Comparison of ENCODE assay signal across 8 cellular contexts in genomic region chr19:39539519-39540332, GRCh38. TPM values are rescaled to one million over a fixed set of nuclear protein-coding genes. Genes with fewer than 3 reads are reported as not detected.
DNase-seq lines count a peak whose midpoint lies in the region; ATAC-seq and TF ChIP-seq lines count a peak whose summit lies in the region.

Gene EID2 (minus strand): TSS chr19:39540161. CDS start chr19:39540079, 82 bp downstream.

- H3K27ac ChIP-seq in DOHH2 (ENCODE audit: low read depth, low read length): no peak within 1 kb of the TSS
- peak within 1 kb of the TSS; percentile 76 for H3K27ac ChIP-seq in GM23248
- peak within 1 kb of the TSS; percentile 90 for H3K27ac ChIP-seq in fibroblast of lung (ENCODE audit: insufficient read depth, low read length)
- peak within 1 kb of the TSS; percentile 98 for H3K27ac ChIP-seq in naive thymus-derived CD4-positive, alpha-beta T cell (ENCODE audit: low read depth, low read length)

- DNase-seq in GM23248 (peak; percentile 98), LHCN-M2 (ENCODE audit: low read depth) (peak; percentile 90), RPMI7951 (ENCODE audit: low read depth) (peak; percentile 91), fibroblast of lung (ENCODE audit: low read depth in 2 of 2) (peak; percentile 89 to 95)
- peak; percentile 88 to 92 for DNase-seq in activated T-helper 1 cell treated with anti-CD3 and anti-CD28 coated beads, Interleukin-2, amount 50 U/mL, for 16 hours (ENCODE audit: low read depth in 1 of 2, low spot score in 1 of 2)
- DNase-seq in naive thymus-derived CD4-positive, alpha-beta T cell: peak; percentile 90 to 95 (median 91)
- peak; percentile 88 for DNase-seq in stimulated activated naive B cell treated with anti-CD40 and anti-IgM and Interleukin-4, amounts not matched to agents 10 μg/mL and 1 μg/mL and 100 μg/mL, for 72 hours

- peaks cover 0 to 5% (median 0%) of the 10 kb centered on the region in 11 donors for H3K9me3 Mint-ChIP-seq in naive thymus-derived CD4-positive, alpha-beta T cell
- H3K9me3 Mint-ChIP-seq in stimulated activated naive B cell treated with anti-CD40 and anti-IgM and Interleukin-4, amounts not matched to agents 10 μg/mL and 1 μg/mL and 100 μg/mL, for 72 hours: no peaks in the 10 kb centered on the region

- peak within 1 kb of the TSS; percentile 89 for H3K4me2 ChIP-seq in DOHH2 (ENCODE audit: low read length)
- H3K4me2 ChIP-seq in GM23248 (ENCODE audit: unreplicated experiment): peak within 1 kb of the TSS; percentile 95
- peak within 1 kb of the TSS; percentile 79 for H3K4me2 ChIP-seq in fibroblast of lung (ENCODE audit: extremely low read depth, insufficient read depth, low read length)

- TF ChIP-seq CTCF in DOHH2 (IDR thresholded peaks at IDR 0.05; ENCODE audit: low read depth, low read length, poor library complexity, severe bottlenecking): peak; percentile 71
- TF ChIP-seq CTCF in fibroblast of lung (conservative IDR thresholded peaks at IDR 0.05 in 1 of 2, IDR thresholded peaks at IDR 0.05 in 1 of 2; ENCODE audit: low read depth in 1 of 2, low read length in 2 of 2): peak; percentile 78 to 88

- H3K9me2 ChIP-seq in DOHH2 (replicated peaks; ENCODE audit: control insufficient read depth, low read length) (no peaks in the 10 kb centered on the region), GM23248 (ENCODE audit: insufficient read depth) (no peaks in the 10 kb centered on the region)

- WGBS in GM23248 (ENCODE audit: low coverage in 1 of 2, low lambda C conversion rate in 2 of 2, missing lambda C conversion rate in 2 of 2), 2 experiments: 0 to 2% methylated on average over 67 to 72 of the region's 84 CpGs

- H3K27me3 ChIP-seq in DOHH2 (ENCODE audit: control insufficient read depth, low read length) (peaks cover 20% of the 10 kb centered on the region), GM23248 (replicated peaks; ENCODE audit: insufficient read depth) (no peaks in the 10 kb centered on the region), fibroblast of lung (ENCODE audit: control insufficient read depth, insufficient read depth, low read length) (peaks cover 7% of the 10 kb centered on the region)
- no peaks in the 10 kb centered on the region for H3K27me3 ChIP-seq in naive thymus-derived CD4-positive, alpha-beta T cell (ENCODE audit: control insufficient read depth in 2 of 2, insufficient read depth in 2 of 2, low read length in 2 of 2)

- H3K27me3 Mint-ChIP-seq in naive thymus-derived CD4-positive, alpha-beta T cell: peaks cover 0 to 2% (median 0%) of the 10 kb centered on the region in 5 donors
- no peaks in the 10 kb centered on the region for H3K27me3 Mint-ChIP-seq in stimulated activated naive B cell treated with anti-CD40 and anti-IgM and Interleukin-4, amounts not matched to agents 10 μg/mL and 1 μg/mL and 100 μg/mL, for 72 hours

- H3K79me2 ChIP-seq in DOHH2 (ENCODE audit: control insufficient read depth, low read length) (peaks cover 26% of the 10 kb centered on the region), GM23248 (ENCODE audit: insufficient read depth) (peaks cover 24% of the 10 kb centered on the region), fibroblast of lung (ENCODE audit: control insufficient read depth, insufficient read depth, low read length) (peaks cover 13% of the 10 kb centered on the region)

- H3K4me1 ChIP-seq in DOHH2 (ENCODE audit: control insufficient read depth, low read length) (peaks cover 40% of the 10 kb centered on the region), GM23248 (ENCODE audit: insufficient read depth) (peaks cover 8% of the 10 kb centered on the region), fibroblast of lung (ENCODE audit: control insufficient read depth, extremely low read depth, insufficient read depth, low read length) (peaks cover 5% of the 10 kb centered on the region)
- peaks cover 16 to 21% of the 10 kb centered on the region in 2 donors for H3K4me1 ChIP-seq in naive thymus-derived CD4-positive, alpha-beta T cell (ENCODE audit: control insufficient read depth in 2 of 2, insufficient read depth in 2 of 2, low read length in 2 of 2)

- intact Hi-C loops in naive thymus-derived CD4-positive, alpha-beta T cell (cut with micrococcal nuclease): loop anchor here (1.0 to 2.0 kb wide), 8 partner anchors 7 to 1071 kb away; partner anchors contain the start of genes DLL3 (in 1 of the 2), EID2B (in 1 of the 2) and SUPT5H (in 1 of the 2)

- CTCF ChIA-PET in naive thymus-derived CD4-positive, alpha-beta T cell (lab: Charles Lee): interaction anchor here (0.6 to 1.5 kb wide), 5 partner anchors 26 to 417 kb away, joined by 3 to 6 read pairs (median 4); partner anchors contain the start of gene RPS16

- no peaks in the 10 kb centered on the region for H4K20me1 ChIP-seq in DOHH2 (ENCODE audit: control insufficient read depth, insufficient read depth, low read depth, low read length)
- no peaks in the 10 kb centered on the region for H4K20me1 ChIP-seq in GM23248 (ENCODE audit: insufficient read depth)
- no peaks in the 10 kb centered on the region for H4K20me1 ChIP-seq in fibroblast of lung (ENCODE audit: control insufficient read depth, extremely low read depth, insufficient read depth, low read length)

- H3K9me3 ChIP-seq in DOHH2 (ENCODE audit: control insufficient read depth, insufficient read depth, low read length) (no peaks in the 10 kb centered on the region), GM23248 (ENCODE audit: low read depth) (no peaks in the 10 kb centered on the region), fibroblast of lung (ENCODE audit: control insufficient read depth, insufficient read depth, low read depth, low read length) (no peaks in the 10 kb centered on the region)
- no peaks in the 10 kb centered on the region for H3K9me3 ChIP-seq in naive thymus-derived CD4-positive, alpha-beta T cell (ENCODE audit: control insufficient read depth in 2 of 3, low read length in 3 of 3)

- H3K4me1 Mint-ChIP-seq in naive thymus-derived CD4-positive, alpha-beta T cell: peaks cover 45 to 85% (median 68%) of the 10 kb centered on the region in 7 donors
- H3K4me1 Mint-ChIP-seq in stimulated activated naive B cell treated with anti-CD40 and anti-IgM and Interleukin-4, amounts not matched to agents 10 μg/mL and 1 μg/mL and 100 μg/mL, for 72 hours: peaks cover 25 to 53% of the 10 kb centered on the region in 2 donors

- ATAC-seq in naive thymus-derived CD4-positive, alpha-beta T cell: peak; percentile 96
- peak; percentile 87 to 92 for ATAC-seq in stimulated activated naive B cell treated with anti-CD40 and anti-IgM and Interleukin-4, amounts not matched to agents 10 μg/mL and 1 μg/mL and 100 μg/mL, for 72 hours (replicated peaks)

- in situ Hi-C loops in GM23248 (cut with MboI): no loop called here

- peak within 1 kb of the TSS; percentile 94 to 99 (median 98) for H3K27ac Mint-ChIP-seq in naive thymus-derived CD4-positive, alpha-beta T cell
- H3K27ac Mint-ChIP-seq in stimulated activated naive B cell treated with anti-CD40 and anti-IgM and Interleukin-4, amounts not matched to agents 10 μg/mL and 1 μg/mL and 100 μg/mL, for 72 hours: peak within 1 kb of the TSS; percentile 97

- H2AFZ ChIP-seq in GM23248 (peak within 1 kb of the TSS; percentile 87), fibroblast of lung (ENCODE audit: low read length) (peak within 1 kb of the TSS; percentile 95)

- H3K9ac ChIP-seq in GM23248: peak within 1 kb of the TSS; percentile 84
- peak within 1 kb of the TSS; percentile 95 for H3K9ac ChIP-seq in fibroblast of lung (ENCODE audit: insufficient read depth, low read length)

- H3K4me3 ChIP-seq in DOHH2 (ENCODE audit: low read length) (peak within 1 kb of the TSS; percentile 88), GM23248 (peak within 1 kb of the TSS; percentile 89), fibroblast of lung (replicated peaks in 1 of 4; ENCODE audit: control extremely low read depth in 1 of 4, insufficient read depth in 1 of 4, low read depth in 3 of 4, low read length in 4 of 4) (peak within 1 kb of the TSS; percentile 84 to 95 (median 89))
- peak within 1 kb of the TSS; percentile 94 for H3K4me3 ChIP-seq in naive thymus-derived CD4-positive, alpha-beta T cell (ENCODE audit: low read length)

- POLR2A ChIA-PET in naive thymus-derived CD4-positive, alpha-beta T cell (lab: Charles Lee): interaction anchor here (0.5 to 2.0 kb wide), 6 partner anchors 95 to 888 kb away, joined by 3 to 10 read pairs (median 4); partner anchors contain the start of genes RPS16 and SUPT5H

- H3K36me3 ChIP-seq in DOHH2 (ENCODE audit: control insufficient read depth, low read length): no peaks in the 10 kb centered on the region
- H3K36me3 ChIP-seq in GM23248 (ENCODE audit: low read depth): no peaks in the 10 kb centered on the region
- no peaks in the 10 kb centered on the region for H3K36me3 ChIP-seq in fibroblast of lung (ENCODE audit: control insufficient read depth, insufficient read depth, low read length)
- H3K36me3 ChIP-seq in naive thymus-derived CD4-positive, alpha-beta T cell (ENCODE audit: control insufficient read depth in 2 of 3, insufficient read depth in 3 of 3, low read length in 3 of 3): no peaks in the 10 kb centered on the region

- peaks cover 0 to 8% (median 4%) of the 10 kb centered on the region in 5 donors for H3K36me3 Mint-ChIP-seq in naive thymus-derived CD4-positive, alpha-beta T cell
- peaks cover 0 to 13% of the 10 kb centered on the region in 2 donors for H3K36me3 Mint-ChIP-seq in stimulated activated naive B cell treated with anti-CD40 and anti-IgM and Interleukin-4, amounts not matched to agents 10 μg/mL and 1 μg/mL and 100 μg/mL, for 72 hours

- peak within 1 kb of the TSS; percentile 95 to 98 (median 97) for H3K4me3 Mint-ChIP-seq in naive thymus-derived CD4-positive, alpha-beta T cell
- peak within 1 kb of the TSS; percentile 93 to 97 for H3K4me3 Mint-ChIP-seq in stimulated activated naive B cell treated with anti-CD40 and anti-IgM and Interleukin-4, amounts not matched to agents 10 μg/mL and 1 μg/mL and 100 μg/mL, for 72 hours

- H3F3A ChIP-seq in DOHH2 (ENCODE audit: control insufficient read depth, insufficient read depth) (no peaks in the 10 kb centered on the region), GM23248 (ENCODE audit: insufficient read depth) (peaks cover 7% of the 10 kb centered on the region; the same call in 1 of the 2 replicates)

RNA-seq across cellular contexts. Expression of gene EID2, which starts in this region (rescaled TPM):
- total RNA-seq in GM23248 (2014; rRNA removed; shearing (Covaris generic)): 12.3 and 14.3 TPM in 2 replicates
- polyA plus RNA-seq in GM23248 (2016; fragmentation: Nextera tagmentation; extraction: Ambion mirVana): 14.9 and 16.3 TPM in 2 replicates
- total RNA-seq in LHCN-M2 (2014; rRNA removed): 9.7 and 14.8 TPM in 2 replicates
- polyA plus RNA-seq in LHCN-M2 (2012): 10.6 TPM
- total RNA-seq in RPMI7951 (2014; rRNA removed; shearing (Covaris generic)): 17.1 and 19.0 TPM in 2 replicates
- 9.1 and 10.5 TPM in 2 replicates for total RNA-seq in fibroblast of lung
- polyA plus RNA-seq in fibroblast of lung: 10.0 and 11.0 TPM in 2 replicates
- 16.4 and 17.9 TPM in 2 replicates for polyA plus RNA-seq in fibroblast of lung (2012)
- 2.1 and 3.3 TPM in 2 replicates for polyA minus RNA-seq in fibroblast of lung (ENCODE audit: low replicate concordance)
- total RNA-seq in naive thymus-derived CD4-positive, alpha-beta T cell: 10 to 100 TPM; 12.2 to 29.1 (median 16.1) TPM
- 10 to 100 TPM; 19.7 to 43.0 TPM for polyA plus RNA-seq in naive thymus-derived CD4-positive, alpha-beta T cell
